ENCODE assay signal across 25 cellular contexts in the genomic region with DNA sequence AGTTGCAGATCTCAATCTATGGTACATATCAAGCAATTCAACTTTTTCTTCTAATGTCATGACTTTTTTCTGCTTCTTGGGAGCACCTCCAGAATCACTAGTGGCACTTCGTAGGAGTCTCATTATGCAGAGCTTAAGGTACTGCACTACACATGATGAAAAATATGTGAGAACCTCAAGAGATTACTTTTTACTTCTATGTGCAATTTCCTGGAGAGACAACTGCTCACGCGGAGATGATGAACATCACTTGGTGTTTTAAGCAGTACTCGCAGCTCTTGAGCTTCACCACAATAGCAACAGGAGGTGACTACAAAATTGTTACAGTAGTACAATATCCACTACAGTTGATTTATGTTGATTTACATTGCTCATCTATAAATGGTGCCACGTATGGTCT.
DNase-seq lines count a peak whose midpoint lies in the region; ATAC-seq, FAIRE-seq and TF ChIP-seq lines count a peak whose summit lies in the region.
"Had no signal": no experiment of that assay in that cellular context is flagged by ENCODE, and none has a peak within 500 bp of the region (broad histone marks: within the 10 kb centered on the region; RNA-seq: fewer than 3 reads in every experiment).

No MANE protein-coding gene starts in this region.

- no peak overlapping the region for H3K27ac Mint-ChIP-seq in activated CD8-positive, alpha-beta T cell treated with anti-CD3 and anti-CD28 coated beads for 36 hours

- ATAC-seq in GM21360 (IDR thresholded peaks at IDR 0.05; ENCODE audit: unreplicated experiment) (no peak), HG03108 (IDR thresholded peaks at IDR 0.05; ENCODE audit: unreplicated experiment) (no peak)
- no peak for ATAC-seq in activated CD8-positive, alpha-beta T cell treated with anti-CD3 and anti-CD28 coated beads for 36 hours

- dilution Hi-C loops in endothelial cell of umbilical vein (cut with MboI; ENCODE audit: extremely low pct_ligation_motif_present, low sequenced_read_pairs) = no loop called here

- no peak overlapping the region for H3K4me3 ChIP-seq in endothelial cell of umbilical vein (replicated peaks in 1 of 3; ENCODE audit: insufficient read depth in 1 of 3, low read depth in 1 of 3, low read length in 3 of 3)
- H3K4me3 ChIP-seq: GM23248, PC-9, SJSA1 had no signal

- no peaks in the 10 kb centered on the region for H3K36me3 Mint-ChIP-seq in activated CD8-positive, alpha-beta T cell treated with anti-CD3 and anti-CD28 coated beads for 36 hours (ENCODE audit: low read depth)

- H3K4me2 ChIP-seq in endothelial cell of umbilical vein (ENCODE audit: insufficient read depth, low read length) = no peak overlapping the region
- H3K4me2 ChIP-seq: KMS-11, PC-9 had no signal

- H3K4me1 Mint-ChIP-seq in activated CD8-positive, alpha-beta T cell treated with anti-CD3 and anti-CD28 coated beads for 36 hours (ENCODE audit: low read depth) = no peaks in the 10 kb centered on the region

- no peak overlapping the region for H3K9ac ChIP-seq in endothelial cell of umbilical vein (replicated peaks; ENCODE audit: extremely low read depth, insufficient read depth, low read length)
- H3K9ac ChIP-seq: GM23248, KMS-11 had no signal

- H4K20me1 ChIP-seq in endothelial cell of umbilical vein (replicated peaks; ENCODE audit: control insufficient read depth, extremely low read depth, insufficient read depth, low read length) = no peaks in the 10 kb centered on the region

- H2AFZ ChIP-seq in endothelial cell of umbilical vein (ENCODE audit: low read depth, low read length) = no peak overlapping the region
- H2AFZ ChIP-seq: GM23248, PC-9 had no signal

- H3K27me3 ChIP-seq in endothelial cell of umbilical vein (ENCODE audit: control insufficient read depth in 2 of 2, insufficient read depth in 2 of 2, low read length in 2 of 2) = no peaks in the 10 kb centered on the region
- H3K27me3 ChIP-seq: SJSA1 had no signal

- TF ChIP-seq CTCF in endothelial cell of umbilical vein (IDR thresholded peaks at IDR 0.05; ENCODE audit: extremely low read depth in 1 of 2, insufficient read depth in 1 of 2, low read depth in 1 of 2, low read length in 2 of 2) = no peak
- no peak for TF ChIP-seq CTCF in activated CD8-positive, alpha-beta T cell treated with anti-CD3 and anti-CD28 coated beads for 36 hours (IDR thresholded peaks at IDR 0.05)

- no peaks in the 10 kb centered on the region for H3K79me2 ChIP-seq in endothelial cell of umbilical vein (ENCODE audit: control insufficient read depth, insufficient read depth, low read length)

- no peak overlapping the region for H3K4me3 Mint-ChIP-seq in activated CD8-positive, alpha-beta T cell treated with anti-CD3 and anti-CD28 coated beads for 36 hours
- H3K4me3 Mint-ChIP-seq: IgD-negative memory B cell had no signal

- no peaks in the 10 kb centered on the region for H3K27me3 Mint-ChIP-seq in activated CD8-positive, alpha-beta T cell treated with anti-CD3 and anti-CD28 coated beads for 36 hours
- H3K27me3 Mint-ChIP-seq: IgD-negative memory B cell had no signal

- H3K9me3 Mint-ChIP-seq in activated CD8-positive, alpha-beta T cell treated with anti-CD3 and anti-CD28 coated beads for 36 hours = no peaks in the 10 kb centered on the region
- H3K9me3 Mint-ChIP-seq: IgD-negative memory B cell had no signal

- BruUV-seq in endothelial cell of umbilical vein (replicated peaks; lab: Mats Ljungman, UMichigan) = no TSS peak

- peaks cover 8% of the 10 kb centered on the region for H3K4me1 ChIP-seq in endothelial cell of umbilical vein (ENCODE audit: control insufficient read depth, extremely low read depth, insufficient read depth, low read length)

- H3K9me1 ChIP-seq in endothelial cell of umbilical vein (replicated peaks; ENCODE audit: control insufficient read depth, extremely low read depth, insufficient read depth, low read length) = no peaks in the 10 kb centered on the region

- DNase-seq in GM18507 (ENCODE audit: extremely low spot score, insufficient read length, low read depth) = no peak
- DNase-seq in LHCN-M2 (ENCODE audit: low read depth) = peak; percentile 41
- DNase-seq in endothelial cell of umbilical vein (ENCODE audit: low read depth, low spot score) = no peak
- DNase-seq in putamen (ENCODE audit: low spot score) = peak; percentile 50
- no peak for DNase-seq in activated CD8-positive, alpha-beta T cell treated with anti-CD3 and anti-CD28 coated beads for 36 hours
- no peak for DNase-seq in activated effector memory CD4-positive, alpha-beta T cell treated with Interleukin-2 at 50 U/mL for 16 hours
- DNase-seq: Calu3; DND-41; GM23248; H7; NCI-H1092 treated with DMSO at 0.1 percent for 48 hours; NCI-H1436 treated with DMSO at 0.1 percent for 48 hours; NCI-H187 treated with DMSO at 0.1 percent for 48 hours; NCI-H2107; NCI-H446 treated with DMSO at 0.1 percent for 48 hours; NCI-H526; NCI-H82; NK-92 treated with Interleukin-12 subunit alpha and Interleukin-12 subunit beta, amount 100 ng/mL, for 24 hours; PC-9 had no signal

- FAIRE-seq in GM18507 (lab: Jason Lieb, UNC) (peak; percentile 24), endothelial cell of umbilical vein (lab: Jason Lieb, UNC) (no peak)
- FAIRE-seq: GM12892 had no signal

- CTCF ChIA-PET in endothelial cell of umbilical vein (lab: Charles Lee) = interaction anchor here (1.6 kb wide), 1 partner anchor 35 kb away, joined by 5 read pairs; no protein-coding TSS in a partner anchor
- CTCF ChIA-PET in activated CD8-positive, alpha-beta T cell treated with anti-CD3 and anti-CD28 coated beads for 36 hours (lab: Charles Lee) = no interaction called here

- H3K9me3 ChIP-seq in endothelial cell of umbilical vein (replicated peaks; ENCODE audit: control insufficient read depth, insufficient read depth, low read length) = no peaks in the 10 kb centered on the region
- H3K9me3 ChIP-seq: SJSA1 had no signal

- H3K36me3 ChIP-seq in endothelial cell of umbilical vein (ENCODE audit: control insufficient read depth in 2 of 2, extremely low read depth in 1 of 2, insufficient read depth in 2 of 2, low read length in 2 of 2) = peaks cover 0 to under 1% of the 10 kb centered on the region in 2 experiments
- H3K36me3 ChIP-seq: SJSA1 had no signal

- intact Hi-C loops in endothelial cell of umbilical vein (cut with micrococcal nuclease) = no loop called here
- intact Hi-C loops in activated CD8-positive, alpha-beta T cell treated with anti-CD3 and anti-CD28 coated beads for 36 hours (cut with micrococcal nuclease) = no loop called here

- H3K27ac ChIP-seq in endothelial cell of umbilical vein (ENCODE audit: insufficient read depth, low read depth, low read length) = no peak overlapping the region
- H3K27ac ChIP-seq: GM23248, KMS-11, PC-9, SJSA1 had no signal

- TF ChIP-seq POLR2A in endothelial cell of umbilical vein (IDR thresholded peaks at IDR 0.05; ENCODE audit: low read depth, low read length) = no peak

- POLR2A ChIA-PET in endothelial cell of umbilical vein (lab: Charles Lee) = no interaction called here
- POLR2A ChIA-PET in activated CD8-positive, alpha-beta T cell treated with anti-CD3 and anti-CD28 coated beads for 36 hours (lab: Charles Lee) = no interaction called here

TF ChIP-seq in endothelial cell of umbilical vein, 7 proteins besides CTCF, POLR2A, EP300 and RAD21:
- peak; percentile 12 for TF ChIP-seq GATA2 (IDR thresholded peaks at IDR 0.05; ENCODE audit: insufficient read depth, insufficient read length, low read depth, low read length)
- TF ChIP-seq POLR2AphosphoS5 (IDR thresholded peaks at IDR 0.05; ENCODE audit: insufficient read depth, low read depth, low read length) = no peak

Comparison
In these comparisons a context has a peak if more than half of its experiments do, and no peak if none do; other contexts are left out.
1. DNase-seq: peak in LHCN-M2 (single experiment) and putamen (single experiment); none in GM18507 (single experiment), endothelial cell of umbilical vein (single experiment), activated CD8-positive, alpha-beta T cell treated with anti-CD3 and anti-CD28 coated beads for 36 hours (single experiment) and activated effector memory CD4-positive, alpha-beta T cell treated with Interleukin-2 at 50 U/mL for 16 hours (single experiment).